14 cellular contexts compared by ENCODE assay signal in the genomic region with DNA sequence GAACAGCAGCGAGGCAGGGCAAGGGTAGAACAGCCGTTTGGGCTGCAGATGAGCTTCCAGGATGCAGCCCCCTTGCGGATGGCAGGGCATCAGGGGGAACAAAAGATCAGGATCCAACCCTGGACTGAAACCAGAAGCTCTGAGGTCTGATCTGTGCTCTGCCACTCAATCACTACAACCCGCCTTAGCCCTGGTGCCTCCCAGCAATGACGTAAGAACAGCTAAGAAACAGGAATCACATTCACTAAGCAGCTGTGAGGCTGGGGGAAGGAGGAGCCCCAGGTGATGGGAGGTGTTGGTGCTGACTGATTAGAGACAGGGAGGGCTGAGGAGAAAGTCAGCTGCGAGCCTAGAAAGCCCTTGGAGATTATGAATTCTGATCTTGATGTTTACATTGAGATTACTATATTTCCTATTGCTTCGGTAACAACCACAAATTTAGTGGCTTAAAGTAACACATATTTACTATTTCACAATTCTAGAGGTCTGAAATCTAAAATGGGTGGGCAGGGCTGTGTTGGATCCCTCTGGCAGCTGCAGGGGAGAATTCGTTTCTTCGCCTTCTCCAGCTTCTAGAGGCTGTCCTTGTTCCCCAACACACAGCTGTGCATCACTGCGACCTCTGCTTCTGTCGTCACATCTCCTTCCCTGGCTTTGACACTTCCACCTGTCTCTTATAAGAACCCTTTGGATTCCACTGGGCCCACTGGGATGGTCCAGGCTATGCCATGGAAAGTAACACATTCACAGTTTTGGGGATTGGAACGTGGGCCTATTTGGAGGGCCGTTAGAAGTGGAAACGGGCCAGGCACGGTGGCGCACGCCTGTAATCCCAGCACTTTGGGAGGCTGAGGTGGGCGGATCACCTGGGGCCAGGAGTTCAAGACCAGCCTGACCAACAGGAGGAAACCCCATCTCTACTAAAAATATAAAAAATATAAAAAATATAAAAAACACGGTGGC.
DNase-seq lines count a peak whose midpoint lies in the region; TF ChIP-seq lines count a peak whose summit lies in the region.
"Had no signal": no experiment of that assay in that cellular context is flagged by ENCODE, and none has a peak within 500 bp of the region (broad histone marks: within the 10 kb centered on the region; RNA-seq: fewer than 3 reads in every experiment).

No MANE protein-coding gene starts in this region.

- H3K36me3 Mint-ChIP-seq in T-helper 2 cell treated with Interferon-gamma antibody and Interleukin-4, amounts not matched to agents 5 μg/mL and 100 μg/mL, for 36 hours (ENCODE audit: low read depth): no peaks in the 10 kb centered on the region
- H3K36me3 Mint-ChIP-seq: natural killer cell had no signal

- H3K4me3 Mint-ChIP-seq in T-helper 2 cell treated with Interferon-gamma antibody and Interleukin-4, amounts not matched to agents 5 μg/mL and 100 μg/mL, for 36 hours: no peak overlapping the region
- H3K4me3 Mint-ChIP-seq: natural killer cell had no signal

- no peak overlapping the region for H3K4me3 ChIP-seq in epithelial cell of esophagus (ENCODE audit: low read length)
- no peak overlapping the region for H3K4me3 ChIP-seq in retinal pigment epithelial cell (ENCODE audit: low read length)
- H3K4me3 ChIP-seq: suprapubic skin had no signal

- peaks cover 30% of the 10 kb centered on the region for H3K27me3 Mint-ChIP-seq in T-helper 2 cell treated with Interferon-gamma antibody and Interleukin-4, amounts not matched to agents 5 μg/mL and 100 μg/mL, for 36 hours (ENCODE audit: low read depth)

- H3K4me1 Mint-ChIP-seq in T-helper 2 cell treated with Interferon-gamma antibody and Interleukin-4, amounts not matched to agents 5 μg/mL and 100 μg/mL, for 36 hours (ENCODE audit: low read depth): peaks cover 5% of the 10 kb centered on the region

- no peak overlapping the region for H3K27ac Mint-ChIP-seq in T-helper 2 cell treated with Interferon-gamma antibody and Interleukin-4, amounts not matched to agents 5 μg/mL and 100 μg/mL, for 36 hours
- H3K27ac Mint-ChIP-seq: natural killer cell had no signal

- no peaks in the 10 kb centered on the region for H3K9me3 Mint-ChIP-seq in T-helper 2 cell treated with Interferon-gamma antibody and Interleukin-4, amounts not matched to agents 5 μg/mL and 100 μg/mL, for 36 hours
- H3K9me3 Mint-ChIP-seq: natural killer cell had no signal

- peak; percentile 25 for DNase-seq in DMS 273 (lab: John Stamatoyannopoulos, UW; ENCODE audit: unreplicated experiment)
- no peak for DNase-seq in DMS 273 treated with DMSO at 0.1 percent for 48 hours (lab: John Stamatoyannopoulos, UW)
- DNase-seq in NCI-H774 (lab: John Stamatoyannopoulos, UW): peak; percentile 5
- peak; percentile 88 for DNase-seq in epithelial cell of esophagus (ENCODE audit: low read depth)
- peak; percentile 68 for DNase-seq in retinal pigment epithelial cell (ENCODE audit: low read depth)
- DNase-seq in cerebellar nuclear complex (lab: John Stamatoyannopoulos, UW): no peak
- DNase-seq in stimulated activated CD4-positive, alpha-beta T cell treated with anti-CD3 and anti-CD28 coated beads, Interleukin-4, amount 100 ng/mL, for 24 hours: no peak
- DNase-seq in T-helper 2 cell treated with Interferon-gamma antibody and Interleukin-4, amounts not matched to agents 5 μg/mL and 100 μg/mL, for 36 hours (ENCODE audit: low spot score): no peak
- DNase-seq: brain microvascular endothelial cell; glutamatergic neuron; natural killer cell; NCI-H2029 treated with DMSO at 0.1 percent for 48 hours; stimulated activated CD4-positive, alpha-beta T cell treated with anti-CD3 and anti-CD28 coated beads, Interleukin-2, amount 100 ng/mL, for 24 hours had no signal

- TF ChIP-seq CTCF in epithelial cell of esophagus (IDR thresholded peaks at IDR 0.05; ENCODE audit: insufficient read depth, low read depth, low read length, missing control alignments) (no peak), retinal pigment epithelial cell (conservative IDR thresholded peaks at IDR 0.05; ENCODE audit: low read depth, low read length) (peak; percentile 12)

Comparison
In these comparisons a context has a peak if more than half of its experiments do, and no peak if none do; other contexts are left out.
1. DNase-seq: peak in DMS 273 (single experiment), NCI-H774 (single experiment), epithelial cell of esophagus (single experiment) and retinal pigment epithelial cell (single experiment); none in DMS 273 treated with DMSO at 0.1 percent for 48 hours (single experiment), cerebellar nuclear complex (0 of 2), stimulated activated CD4-positive, alpha-beta T cell treated with anti-CD3 and anti-CD28 coated beads, Interleukin-4, amount 100 ng/mL, for 24 hours (single experiment) and T-helper 2 cell treated with Interferon-gamma antibody and Interleukin-4, amounts not matched to agents 5 μg/mL and 100 μg/mL, for 36 hours (single experiment).